In the genomic region with DNA sequence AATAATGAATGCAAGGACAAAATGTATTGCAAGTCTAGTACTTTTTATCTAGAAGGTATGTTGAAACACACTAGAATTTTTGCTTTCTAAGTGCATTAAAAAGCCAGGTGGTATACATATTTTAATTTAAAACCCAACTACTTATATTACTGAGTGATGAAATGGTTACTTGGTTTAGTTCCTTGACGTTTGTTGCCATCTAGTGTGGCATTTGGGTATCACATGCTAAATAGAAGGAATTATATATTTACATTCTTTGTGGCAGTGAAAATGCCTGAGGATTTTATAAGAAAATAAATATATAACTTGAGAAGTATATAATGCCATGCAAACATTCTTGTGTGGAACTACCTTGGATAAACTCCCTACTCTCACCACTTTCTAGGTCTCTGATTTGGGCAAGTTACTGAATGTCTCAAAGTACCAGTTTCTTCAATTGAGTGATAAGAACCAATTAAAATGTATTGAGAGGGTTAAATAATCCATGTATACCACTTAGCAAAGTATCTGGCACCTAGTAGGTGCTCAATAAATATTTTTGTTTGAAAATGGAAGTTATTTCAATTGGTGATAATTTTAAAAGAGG, we compare ENCODE assay signal across 8 cellular contexts.
DNase-seq lines count a peak whose midpoint lies in the region; ATAC-seq, FAIRE-seq and TF ChIP-seq lines count a peak whose summit lies in the region.

No MANE protein-coding gene starts in this region.

- no peak for FAIRE-seq in urothelium cell line (lab: Jason Lieb, UNC)

- ATAC-seq in heart left ventricle = peak in 1 of 4 donors; percentile 29
- ATAC-seq in left ventricle myocardium superior = no peak

- H3K9me3 ChIP-seq in heart left ventricle = no peaks in the 10 kb centered on the region

- H3K9me3 Mint-ChIP-seq in HFFc6 = no peaks in the 10 kb centered on the region
- no peaks in the 10 kb centered on the region for H3K9me3 Mint-ChIP-seq in activated T-helper 1 cell treated with anti-CD3 and anti-CD28 coated beads, Interleukin-12 subunit alpha, Interleukin-12 subunit beta, Interleukin-2, Interleukin-4 antibody, amounts not matched to agents 30 ng/mL and 10 ng/mL and 1 ng/mL, durations not matched to agents 14 hours and 24 hours and 36 hours

- no peak for TF ChIP-seq POLR2A in heart left ventricle (IDR thresholded peaks at IDR 0.05)

- no peaks in the 10 kb centered on the region for H3K27me3 Mint-ChIP-seq in HFFc6 (ENCODE audit: insufficient read depth)
- no peaks in the 10 kb centered on the region for H3K27me3 Mint-ChIP-seq in activated T-helper 1 cell treated with anti-CD3 and anti-CD28 coated beads, Interleukin-12 subunit alpha, Interleukin-12 subunit beta, Interleukin-2, Interleukin-4 antibody, amounts not matched to agents 30 ng/mL and 10 ng/mL and 1 ng/mL, durations not matched to agents 14 hours and 24 hours and 36 hours (ENCODE audit: insufficient read depth)

- no peaks in the 10 kb centered on the region for H3K27me3 ChIP-seq in heart left ventricle

- H3K4me1 Mint-ChIP-seq in HFFc6 (ENCODE audit: low read depth) = peaks cover 16% of the 10 kb centered on the region
- no peaks in the 10 kb centered on the region for H3K4me1 Mint-ChIP-seq in activated T-helper 1 cell treated with anti-CD3 and anti-CD28 coated beads, Interleukin-12 subunit alpha, Interleukin-12 subunit beta, Interleukin-2, Interleukin-4 antibody, amounts not matched to agents 30 ng/mL and 10 ng/mL and 1 ng/mL, durations not matched to agents 14 hours and 24 hours and 36 hours (ENCODE audit: low read depth)

- WGBS in heart left ventricle, 4 donors = 0 to 1% (median 0%) methylated on average over 1 of the region's 1 CpG

- no peak overlapping the region for H3K4me3 ChIP-seq in heart left ventricle

- TF ChIP-seq CTCF in heart left ventricle (IDR thresholded peaks at IDR 0.05) = peak; percentile 72 to 90 (median 83)
- peak; percentile 94 for TF ChIP-seq CTCF in HFFc6 (IDR thresholded peaks at IDR 0.05)

- H3K36me3 ChIP-seq in heart left ventricle = peaks cover 0 to 18% (median 2%) of the 10 kb centered on the region in 9 donors

- intact Hi-C loops in heart left ventricle (cut with DNase I) (loop anchor here in 7 of 10 donors (5.0 to 10.0 kb wide), 4 partner anchors 161 to 871 kb away; no protein-coding TSS in a partner anchor), left ventricle myocardium superior (cut with micrococcal nuclease) (no loop called here)
- intact Hi-C loops in activated T-helper 1 cell treated with anti-CD3 and anti-CD28 coated beads, Interleukin-12 subunit alpha, Interleukin-12 subunit beta, Interleukin-2, Interleukin-4 antibody, amounts not matched to agents 30 ng/mL and 10 ng/mL and 1 ng/mL, durations not matched to agents 14 hours and 24 hours and 36 hours (cut with micrococcal nuclease) = loop anchor here (1.0 to 10.0 kb wide), 5 partner anchors 69 to 1431 kb away; partner anchors contain the start of gene SDCCAG8

- peaks cover 6% of the 10 kb centered on the region for H3K36me3 Mint-ChIP-seq in HFFc6 (ENCODE audit: low read depth)
- H3K36me3 Mint-ChIP-seq in activated T-helper 1 cell treated with anti-CD3 and anti-CD28 coated beads, Interleukin-12 subunit alpha, Interleukin-12 subunit beta, Interleukin-2, Interleukin-4 antibody, amounts not matched to agents 30 ng/mL and 10 ng/mL and 1 ng/mL, durations not matched to agents 14 hours and 24 hours and 36 hours (ENCODE audit: low read depth) = peaks cover 2% of the 10 kb centered on the region

- no peak overlapping the region for H3K4me3 Mint-ChIP-seq in HFFc6
- H3K4me3 Mint-ChIP-seq in activated T-helper 1 cell treated with anti-CD3 and anti-CD28 coated beads, Interleukin-12 subunit alpha, Interleukin-12 subunit beta, Interleukin-2, Interleukin-4 antibody, amounts not matched to agents 30 ng/mL and 10 ng/mL and 1 ng/mL, durations not matched to agents 14 hours and 24 hours and 36 hours = no peak overlapping the region

- peaks cover 0 to 6% (median 0%) of the 10 kb centered on the region in 12 donors for H3K4me1 ChIP-seq in heart left ventricle

- H3K27ac ChIP-seq in heart left ventricle = no peak overlapping the region

- no peak for DNase-seq in heart left ventricle
- no peak for DNase-seq in left ventricle myocardium superior
- peak; percentile 56 for DNase-seq in HFFc6
- peak; percentile 39 to 71 for DNase-seq in NCI-H446 (lab: John Stamatoyannopoulos, UW)
- peak; percentile 69 for DNase-seq in astrocyte of the hippocampus (ENCODE audit: low read depth, low spot score)
- DNase-seq in kidney glomerular epithelial cell (lab: John Stamatoyannopoulos, UW) = peak; percentile 17
- DNase-seq in urothelium cell line (ENCODE audit: low spot score) = peak; percentile 22
- no peak for DNase-seq in activated T-helper 1 cell treated with anti-CD3 and anti-CD28 coated beads, Interleukin-12 subunit alpha, Interleukin-12 subunit beta, Interleukin-2, Interleukin-4 antibody, amounts not matched to agents 30 ng/mL and 10 ng/mL and 1 ng/mL, durations not matched to agents 14 hours and 24 hours and 36 hours (ENCODE audit: low spot score)

- no peak overlapping the region for H3K27ac Mint-ChIP-seq in HFFc6
- H3K27ac Mint-ChIP-seq in activated T-helper 1 cell treated with anti-CD3 and anti-CD28 coated beads, Interleukin-12 subunit alpha, Interleukin-12 subunit beta, Interleukin-2, Interleukin-4 antibody, amounts not matched to agents 30 ng/mL and 10 ng/mL and 1 ng/mL, durations not matched to agents 14 hours and 24 hours and 36 hours = no peak overlapping the region

Comparison
In these comparisons a context has a peak if more than half of its experiments do, and no peak if none do; other contexts are left out.
1. DNase-seq: peak in HFFc6 (single experiment), NCI-H446 (2 of 2), astrocyte of the hippocampus (single experiment), kidney glomerular epithelial cell (single experiment) and urothelium cell line (single experiment); none in heart left ventricle (0 of 5), left ventricle myocardium superior (single experiment) and activated T-helper 1 cell treated with anti-CD3 and anti-CD28 coated beads, Interleukin-12 subunit alpha, Interleukin-12 subunit beta, Interleukin-2, Interleukin-4 antibody, amounts not matched to agents 30 ng/mL and 10 ng/mL and 1 ng/mL, durations not matched to agents 14 hours and 24 hours and 36 hours (single experiment).